Comparison of ENCODE assay signal across 1 cellular context in genomic region chr2:82875891-82876290, GRCh38.
TF ChIP-seq lines count a peak whose summit lies in the region.

No MANE protein-coding gene starts in this region.

TF ChIP-seq in K562, 482 proteins besides CTCF, POLR2A, EP300 and RAD21 (continued from another document):
- TF ChIP-seq ZNF253 (CRISPR knock-in tag; conservative IDR thresholded peaks at IDR 0.05) = no peak
- TF ChIP-seq NCOR1 (IDR thresholded peaks at IDR 0.05) = peak; percentile 51; the same call in 1 of the 2 replicates
- 0 out of 2 replicates have a peak, but pooled peaks have one; percentile 42 for TF ChIP-seq TEAD4 (IDR thresholded peaks at IDR 0.05; ENCODE audit: low read length)
- TF ChIP-seq TEAD4 (CRISPR knock-in tag; IDR thresholded peaks at IDR 0.05; ENCODE audit: borderline replicate concordance) = no peak
- TF ChIP-seq ZNF75A (CRISPR knock-in tag; IDR thresholded peaks at IDR 0.05) = peak; percentile 49; the same call in 1 of the 2 replicates
- no peak for TF ChIP-seq ZNF23 (CRISPR knock-in tag; IDR thresholded peaks at IDR 0.05)
- TF ChIP-seq NFIC (IDR thresholded peaks at IDR 0.05) = peak; percentile 36
- no peak for TF ChIP-seq ZKSCAN1 (IDR thresholded peaks at IDR 0.05; ENCODE audit: low read depth, low read length)
- TF ChIP-seq, protein P1, sequence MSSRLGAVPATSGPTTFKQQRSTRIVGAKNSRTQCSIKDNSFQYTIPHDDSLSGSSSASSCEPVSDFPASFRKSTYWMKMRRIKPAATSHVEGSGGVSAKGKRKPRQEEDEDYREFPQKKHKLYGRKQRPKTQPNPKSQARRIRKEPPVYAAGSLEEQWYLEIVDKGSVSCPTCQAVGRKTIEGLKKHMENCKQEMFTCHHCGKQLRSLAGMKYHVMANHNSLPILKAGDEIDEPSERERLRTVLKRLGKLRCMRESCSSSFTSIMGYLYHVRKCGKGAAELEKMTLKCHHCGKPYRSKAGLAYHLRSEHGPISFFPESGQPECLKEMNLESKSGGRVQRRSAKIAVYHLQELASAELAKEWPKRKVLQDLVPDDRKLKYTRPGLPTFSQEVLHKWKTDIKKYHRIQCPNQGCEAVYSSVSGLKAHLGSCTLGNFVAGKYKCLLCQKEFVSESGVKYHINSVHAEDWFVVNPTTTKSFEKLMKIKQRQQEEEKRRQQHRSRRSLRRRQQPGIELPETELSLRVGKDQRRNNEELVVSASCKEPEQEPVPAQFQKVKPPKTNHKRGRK (tag; IDR thresholded peaks at IDR 0.05) = no peak
- no peak for TF ChIP-seq ZNF518B (CRISPR knock-in tag; IDR thresholded peaks at IDR 0.05)
- peak; percentile 74 for TF ChIP-seq CBFA2T3 (IDR thresholded peaks at IDR 0.05)
- TF ChIP-seq TAL1 (IDR thresholded peaks at IDR 0.05) = peak; percentile 58
